1 cellular context compared by ENCODE assay signal in the genomic region with DNA sequence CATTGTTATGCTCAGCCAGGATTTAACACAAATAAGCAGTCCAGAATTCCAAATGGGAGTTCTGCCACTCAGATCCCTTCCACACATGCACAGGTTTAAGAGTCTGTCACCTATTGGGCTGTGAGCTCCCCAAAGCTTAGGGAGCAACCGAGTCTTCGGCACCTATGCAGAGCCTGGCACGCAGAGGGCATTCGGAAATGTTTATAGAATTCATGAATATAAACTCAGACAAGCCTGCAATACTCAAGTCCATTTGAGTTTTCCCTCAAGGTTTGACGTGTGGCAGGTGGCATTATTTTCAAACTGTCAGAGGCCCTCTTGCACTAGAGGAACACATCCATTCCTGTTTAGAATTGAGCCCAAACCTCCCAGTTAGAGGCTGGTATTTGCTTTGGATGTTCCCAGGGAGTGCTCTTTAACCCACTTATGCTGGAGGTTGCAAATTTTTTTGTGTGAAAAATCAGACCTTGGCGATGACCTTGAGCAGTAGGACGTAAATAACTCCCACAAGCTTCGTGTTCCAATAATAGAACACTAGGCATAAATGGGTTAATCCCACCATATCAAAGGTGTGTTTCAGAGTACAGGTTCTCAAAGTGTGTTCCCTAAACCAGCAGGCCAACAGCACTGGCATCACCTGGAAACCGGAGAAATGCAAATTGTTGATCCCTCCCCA.
A peak's percentile ranks its signal among the peaks of the same experiment; 100 is the strongest.
TF ChIP-seq lines count a peak whose summit lies in the region.

No MANE protein-coding gene starts in this region.

TF ChIP-seq in HepG2, 621 proteins besides CTCF, POLR2A, EP300 and RAD21 (continued from another document):
- TF ChIP-seq, protein P1, sequence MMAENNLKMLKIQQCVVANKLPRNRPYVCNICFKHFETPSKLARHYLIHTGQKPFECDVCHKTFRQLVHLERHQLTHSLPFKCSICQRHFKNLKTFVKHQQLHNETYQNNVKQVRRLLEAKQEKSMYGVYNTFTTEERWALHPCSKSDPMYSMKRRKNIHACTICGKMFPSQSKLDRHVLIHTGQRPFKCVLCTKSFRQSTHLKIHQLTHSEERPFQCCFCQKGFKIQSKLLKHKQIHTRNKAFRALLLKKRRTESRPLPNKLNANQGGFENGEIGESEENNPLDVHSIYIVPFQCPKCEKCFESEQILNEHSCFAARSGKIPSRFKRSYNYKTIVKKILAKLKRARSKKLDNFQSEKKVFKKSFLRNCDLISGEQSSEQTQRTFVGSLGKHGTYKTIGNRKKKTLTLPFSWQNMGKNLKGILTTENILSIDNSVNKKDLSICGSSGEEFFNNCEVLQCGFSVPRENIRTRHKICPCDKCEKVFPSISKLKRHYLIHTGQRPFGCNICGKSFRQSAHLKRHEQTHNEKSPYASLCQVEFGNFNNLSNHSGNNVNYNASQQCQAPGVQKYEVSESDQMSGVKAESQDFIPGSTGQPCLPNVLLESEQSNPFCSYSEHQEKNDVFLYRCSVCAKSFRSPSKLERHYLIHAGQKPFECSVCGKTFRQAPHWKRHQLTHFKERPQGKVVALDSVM (CRISPR knock-in tag; IDR thresholded peaks at IDR 0.05): peak; percentile 67
- 0 out of 2 replicates have a peak, but pooled peaks have one; percentile 31 for TF ChIP-seq FOXA3 (CRISPR knock-in tag; IDR thresholded peaks at IDR 0.05)
- TF ChIP-seq MED1 (CRISPR knock-in tag; IDR thresholded peaks at IDR 0.05): peak; percentile 60; the same call in 1 of the 2 replicates
- TF ChIP-seq ZNF143 (CRISPR knock-in tag; IDR thresholded peaks at IDR 0.05): no peak
- no peak for TF ChIP-seq RNF2 (conservative IDR thresholded peaks at IDR 0.05; ENCODE audit: low read depth)
- TF ChIP-seq DR1 (CRISPR knock-in tag; IDR thresholded peaks at IDR 0.05): no peak
- 0 out of 2 replicates have a peak, but pooled peaks have one; percentile 8 for TF ChIP-seq ZNF761 (CRISPR knock-in tag; conservative IDR thresholded peaks at IDR 0.05)
- no peak for TF ChIP-seq SOX13 (IDR thresholded peaks at IDR 0.05)
- peak in 1 of 2 experiments; percentile 37; a peak in 1 of 4 replicates for TF ChIP-seq SOX13 (CRISPR knock-in tag; conservative IDR thresholded peaks at IDR 0.05 in 1 of 2, IDR thresholded peaks at IDR 0.05 in 1 of 2)
- TF ChIP-seq KLF6 (CRISPR knock-in tag; IDR thresholded peaks at IDR 0.05): no peak
- TF ChIP-seq, protein P2, sequence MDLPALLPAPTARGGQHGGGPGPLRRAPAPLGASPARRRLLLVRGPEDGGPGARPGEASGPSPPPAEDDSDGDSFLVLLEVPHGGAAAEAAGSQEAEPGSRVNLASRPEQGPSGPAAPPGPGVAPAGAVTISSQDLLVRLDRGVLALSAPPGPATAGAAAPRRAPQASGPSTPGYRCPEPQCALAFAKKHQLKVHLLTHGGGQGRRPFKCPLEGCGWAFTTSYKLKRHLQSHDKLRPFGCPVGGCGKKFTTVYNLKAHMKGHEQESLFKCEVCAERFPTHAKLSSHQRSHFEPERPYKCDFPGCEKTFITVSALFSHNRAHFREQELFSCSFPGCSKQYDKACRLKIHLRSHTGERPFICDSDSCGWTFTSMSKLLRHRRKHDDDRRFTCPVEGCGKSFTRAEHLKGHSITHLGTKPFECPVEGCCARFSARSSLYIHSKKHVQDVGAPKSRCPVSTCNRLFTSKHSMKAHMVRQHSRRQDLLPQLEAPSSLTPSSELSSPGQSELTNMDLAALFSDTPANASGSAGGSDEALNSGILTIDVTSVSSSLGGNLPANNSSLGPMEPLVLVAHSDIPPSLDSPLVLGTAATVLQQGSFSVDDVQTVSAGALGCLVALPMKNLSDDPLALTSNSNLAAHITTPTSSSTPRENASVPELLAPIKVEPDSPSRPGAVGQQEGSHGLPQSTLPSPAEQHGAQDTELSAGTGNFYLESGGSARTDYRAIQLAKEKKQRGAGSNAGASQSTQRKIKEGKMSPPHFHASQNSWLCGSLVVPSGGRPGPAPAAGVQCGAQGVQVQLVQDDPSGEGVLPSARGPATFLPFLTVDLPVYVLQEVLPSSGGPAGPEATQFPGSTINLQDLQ (CRISPR knock-in tag; IDR thresholded peaks at IDR 0.05): no peak
- no peak for TF ChIP-seq ZNF318 (CRISPR knock-in tag; IDR thresholded peaks at IDR 0.05)
